14 cellular contexts compared by ENCODE assay signal in the genomic region with DNA sequence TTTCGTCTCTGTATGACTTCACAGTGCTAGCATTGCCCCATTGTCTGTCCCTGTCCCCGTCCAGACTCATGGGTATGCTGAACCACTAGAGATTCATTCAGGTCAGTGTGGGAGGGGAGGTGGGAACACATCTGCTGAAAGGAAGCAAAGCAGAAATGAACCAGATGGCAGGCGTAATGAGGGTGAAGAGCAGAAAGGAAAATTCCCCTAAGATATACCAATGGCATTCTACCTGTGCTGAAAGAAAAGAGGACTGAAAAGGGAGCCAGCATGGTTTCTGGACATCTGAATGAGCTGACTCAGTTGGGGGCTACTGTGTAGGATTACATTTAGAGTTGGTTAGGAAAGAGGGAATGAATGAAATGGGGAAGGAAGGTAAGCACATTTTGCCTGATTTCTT.
"Had no signal": no experiment of that assay in that cellular context is flagged by ENCODE, and none has a peak within 500 bp of the region (broad histone marks: within the 10 kb centered on the region; RNA-seq: fewer than 3 reads in every experiment).

No MANE protein-coding gene starts in this region.

- ATAC-seq: activated CD8-positive, alpha-beta T cell treated with anti-CD3 and anti-CD28 coated beads for 36 hours; activated T-cell treated with anti-CD3 and anti-CD28 coated beads, Interleukin-2, amount 50 U/mL, for 4 hours; esophagus mucosa; left lobe of liver; pancreas; stimulated activated memory B cell treated with anti-CD40 and anti-IgM and Interleukin-4, amounts not matched to agents 10 μg/mL and 1 μg/mL and 100 μg/mL, for 72 hours had no signal

- DNase-seq: activated CD4-positive, alpha-beta T cell treated with anti-CD3 and anti-CD28 coated beads for 4 hours; activated CD8-positive, alpha-beta T cell treated with anti-CD3 and anti-CD28 coated beads for 36 hours; activated effector memory CD4-positive, alpha-beta T cell treated with anti-CD3 and anti-CD28 coated beads, Interleukin-2, amount 50 U/mL, for 16 hours; activated T-cell treated with anti-CD3 and anti-CD28 coated beads, Interleukin-2, amount 50 U/mL, for 4 hours; hippocampal formation; islet precursor cell; pancreas; stimulated activated CD4-positive, alpha-beta T cell treated with anti-CD3 and anti-CD28 coated beads, Interleukin-2, amount 100 ng/mL, for 48 hours; T-helper 2 cell; tibial artery; uterus had no signal

- H3K9me3 ChIP-seq: pancreas, tibial artery, uterus had no signal

- H3K27me3 ChIP-seq: pancreas, tibial artery, uterus had no signal

- H3K36me3 ChIP-seq: pancreas, tibial artery, uterus had no signal

- H3K4me3 ChIP-seq: pancreas, tibial artery, uterus had no signal

- H3K4me1 ChIP-seq: pancreas, tibial artery, uterus had no signal

- H3K27ac ChIP-seq: pancreas, tibial artery, uterus had no signal
